Comparison of ENCODE assay signal across 15 cellular contexts in the genomic region with DNA sequence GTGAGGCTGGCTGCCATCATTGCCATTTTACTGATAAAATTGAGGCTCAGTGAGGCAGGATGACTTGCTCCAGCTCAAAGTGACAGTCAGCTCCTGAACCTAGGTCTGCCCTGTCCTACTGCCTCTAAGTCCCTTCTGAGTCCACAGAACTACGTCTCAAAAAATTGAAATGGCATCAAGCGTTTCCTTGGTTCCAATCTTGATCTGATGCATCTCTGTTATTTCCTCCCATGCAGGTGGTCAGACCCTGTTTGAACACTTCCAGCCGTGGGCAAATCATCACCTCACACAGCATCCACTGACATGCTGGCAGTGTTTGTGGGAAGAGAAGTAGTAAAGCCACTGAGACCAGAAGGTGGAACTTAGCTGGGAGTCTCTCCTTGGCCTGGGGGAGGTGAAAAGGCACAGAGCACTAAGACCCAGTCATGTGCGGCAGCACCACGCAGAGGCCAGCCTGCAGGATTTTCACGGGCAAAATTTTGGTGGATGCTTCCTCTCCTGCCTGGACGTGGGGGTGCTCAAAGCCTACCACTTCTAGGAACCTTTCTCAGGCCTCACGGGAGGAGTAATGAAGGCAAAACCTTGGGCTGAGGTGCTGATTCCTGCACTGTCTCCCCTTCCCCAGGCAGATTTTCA. TPM values are rescaled to one million over a fixed set of nuclear protein-coding genes. Genes with fewer than 3 reads are reported as not detected.
A peak's percentile ranks its signal among the peaks of the same experiment; 100 is the strongest.
DNase-seq lines count a peak whose midpoint lies in the region; ATAC-seq and TF ChIP-seq lines count a peak whose summit lies in the region.
"Had no signal": no experiment of that assay in that cellular context is flagged by ENCODE, and none has a peak within 500 bp of the region (broad histone marks: within the 10 kb centered on the region; RNA-seq: fewer than 3 reads in every experiment).

No MANE protein-coding gene starts in this region.

- peak; percentile 66 for TF ChIP-seq CTCF in RWPE2 (IDR thresholded peaks at IDR 0.05; ENCODE audit: poor library complexity, severe bottlenecking)
- TF ChIP-seq CTCF in esophagus squamous epithelium (IDR thresholded peaks at IDR 0.05) = no peak
- TF ChIP-seq CTCF in type B pancreatic cell (conservative IDR thresholded peaks at IDR 0.05) = peak; percentile 15

- peaks cover 3% of the 10 kb centered on the region; the same call in 1 of the 2 replicates for H3K36me3 ChIP-seq in RWPE2 (ENCODE audit: low read depth)
- peaks cover 0 to 22% (median 5%) of the 10 kb centered on the region in 3 donors for H3K36me3 ChIP-seq in esophagus squamous epithelium
- H3K36me3 ChIP-seq: BE2C had no signal

- peak; percentile 28 for DNase-seq in activated effector memory CD4-positive, alpha-beta T cell treated with anti-CD3 and anti-CD28 coated beads, Interleukin-2, amount 50 U/mL, for 16 hours
- no peak for DNase-seq in activated effector memory CD4-positive, alpha-beta T cell treated with Interleukin-2 at 50 U/mL for 16 hours
- DNase-seq in RWPE2 (ENCODE audit: low spot score) (no peak), esophagus squamous epithelium (lab: John Stamatoyannopoulos, UW) (no peak), type B pancreatic cell (ENCODE audit: extremely low spot score, unreplicated experiment) (no peak), immature natural killer cell (no peak), NCI-H774 (lab: John Stamatoyannopoulos, UW) (no peak), NCI-H2196 (lab: John Stamatoyannopoulos, UW; ENCODE audit: unreplicated experiment) (no peak)

- H3K36me3 Mint-ChIP-seq in type B pancreatic cell = peaks cover 6% of the 10 kb centered on the region
- H3K36me3 Mint-ChIP-seq in immature natural killer cell = peaks cover 0 to 11% (median 0%) of the 10 kb centered on the region in 3 donors

- no peaks in the 10 kb centered on the region for H3K27me3 Mint-ChIP-seq in type B pancreatic cell
- peaks cover 1 to 2% (median 2%) of the 10 kb centered on the region in 3 donors for H3K27me3 Mint-ChIP-seq in immature natural killer cell (ENCODE audit: low read depth in 3 of 3)
- H3K27me3 Mint-ChIP-seq: activated CD4-positive, alpha-beta memory T cell treated with anti-CD3 and anti-CD28 coated beads for 36 hours; activated naive CD8-positive, alpha-beta T cell treated with anti-CD3 and anti-CD28 coated beads, Interleukin-2, amount 10 ng/mL, durations not matched to agents 7 days and 5 days; naive thymus-derived CD4-positive, alpha-beta T cell had no signal

- H3K4me1 ChIP-seq in RWPE2 (ENCODE audit: insufficient read depth, poor library complexity, severe bottlenecking) (peaks cover 16% of the 10 kb centered on the region), esophagus squamous epithelium (peaks cover 29 to 76% (median 42%) of the 10 kb centered on the region in 3 donors)

- no peak overlapping the region for H3K27ac ChIP-seq in RWPE2 (ENCODE audit: poor library complexity, severe bottlenecking)
- peak overlapping the region in 3 of 4 donors; percentile 23 to 42 (median 29) for H3K27ac ChIP-seq in esophagus squamous epithelium
- H3K27ac ChIP-seq: parathyroid adenoma, upper lobe of left lung had no signal

- H3K9me3 Mint-ChIP-seq in type B pancreatic cell (no peaks in the 10 kb centered on the region), immature natural killer cell (no peaks in the 10 kb centered on the region)
- H3K9me3 Mint-ChIP-seq: activated CD4-positive, alpha-beta memory T cell treated with anti-CD3 and anti-CD28 coated beads for 36 hours; activated naive CD8-positive, alpha-beta T cell treated with anti-CD3 and anti-CD28 coated beads, Interleukin-2, amount 10 ng/mL, durations not matched to agents 7 days and 5 days; H9; naive thymus-derived CD4-positive, alpha-beta T cell had no signal

- H3K4me1 Mint-ChIP-seq in type B pancreatic cell (ENCODE audit: unreplicated experiment) (peaks cover 18% of the 10 kb centered on the region), immature natural killer cell (peaks cover 16 to 25% of the 10 kb centered on the region in 2 donors)

- TF ChIP-seq POLR2A in esophagus squamous epithelium (IDR thresholded peaks at IDR 0.05) = no peak

- H3K4me3 ChIP-seq in RWPE2 (ENCODE audit: severe bottlenecking) (no peak overlapping the region), esophagus squamous epithelium (no peak overlapping the region)
- H3K4me3 ChIP-seq: upper lobe of left lung had no signal

- intact Hi-C loops in esophagus squamous epithelium (cut with DNase I) = loop anchor here (5.0 to 10.0 kb wide), 2 partner anchors 37 to 170 kb away; a partner anchor contains a TSS

- H3K27me3 ChIP-seq in RWPE2 (ENCODE audit: insufficient read depth, poor library complexity, severe bottlenecking) = no peaks in the 10 kb centered on the region
- H3K27me3 ChIP-seq in esophagus squamous epithelium = no peaks in the 10 kb centered on the region
- H3K27me3 ChIP-seq: BE2C, upper lobe of left lung had no signal

- 72 to 77% methylated on average over 6 to 7 of the region's 8 CpGs for WGBS in esophagus squamous epithelium, 2 donors

- no peaks in the 10 kb centered on the region for H3K9me3 ChIP-seq in RWPE2 (ENCODE audit: severe bottlenecking)
- no peaks in the 10 kb centered on the region for H3K9me3 ChIP-seq in esophagus squamous epithelium
- H3K9me3 ChIP-seq: BE2C, upper lobe of left lung had no signal

- H3K4me3 Mint-ChIP-seq in type B pancreatic cell = no peak overlapping the region
- H3K4me3 Mint-ChIP-seq in immature natural killer cell = no peak overlapping the region
- H3K4me3 Mint-ChIP-seq: activated CD4-positive, alpha-beta memory T cell treated with anti-CD3 and anti-CD28 coated beads for 36 hours; activated naive CD8-positive, alpha-beta T cell treated with anti-CD3 and anti-CD28 coated beads, Interleukin-2, amount 10 ng/mL, durations not matched to agents 7 days and 5 days; H9; naive thymus-derived CD4-positive, alpha-beta T cell had no signal

- ATAC-seq in RWPE2 (ENCODE audit: low read depth) = no peak

- no peak overlapping the region for H3K27ac Mint-ChIP-seq in type B pancreatic cell
- H3K27ac Mint-ChIP-seq in immature natural killer cell = no peak overlapping the region
- H3K27ac Mint-ChIP-seq: activated CD4-positive, alpha-beta memory T cell treated with anti-CD3 and anti-CD28 coated beads for 36 hours; activated naive CD8-positive, alpha-beta T cell treated with anti-CD3 and anti-CD28 coated beads, Interleukin-2, amount 10 ng/mL, durations not matched to agents 7 days and 5 days had no signal

RNA-seq across cellular contexts. Expression of a gene that starts 7.8 kb away (rescaled TPM):
- total RNA-seq in esophagus squamous epithelium = 1 to 10 TPM; 3.6 to 5.6 (median 3.9) TPM
- total RNA-seq in type B pancreatic cell (ENCODE audit: low replicate concordance) = 11.1 and 12.9 TPM in 2 replicates
- 1 to 10 TPM; 1.2 to 3.8 (median 1.8) TPM for polyA plus RNA-seq in immature natural killer cell

RNA-seq across cellular contexts. Expression of a gene that starts 32.3 kb away (rescaled TPM):
- 10 to 100 TPM; 15.8 to 27.1 (median 20.6) TPM for total RNA-seq in esophagus squamous epithelium
- total RNA-seq in type B pancreatic cell (ENCODE audit: low replicate concordance) = 20.2 and 29.5 TPM in 2 replicates
- 10 to 100 TPM in 2 of 3 donors, 1 to 10 TPM in 1; 6.1 to 14.3 (median 14.0) TPM for polyA plus RNA-seq in immature natural killer cell

Comparison
In these comparisons a context has a peak if more than half of its experiments do, and no peak if none do; other contexts are left out.
1. CTCF ChIP-seq: peak in RWPE2 (single experiment) and type B pancreatic cell (single experiment); none in esophagus squamous epithelium (0 of 6).